Comparison of ENCODE assay signal across 21 cellular contexts in the genomic region with DNA sequence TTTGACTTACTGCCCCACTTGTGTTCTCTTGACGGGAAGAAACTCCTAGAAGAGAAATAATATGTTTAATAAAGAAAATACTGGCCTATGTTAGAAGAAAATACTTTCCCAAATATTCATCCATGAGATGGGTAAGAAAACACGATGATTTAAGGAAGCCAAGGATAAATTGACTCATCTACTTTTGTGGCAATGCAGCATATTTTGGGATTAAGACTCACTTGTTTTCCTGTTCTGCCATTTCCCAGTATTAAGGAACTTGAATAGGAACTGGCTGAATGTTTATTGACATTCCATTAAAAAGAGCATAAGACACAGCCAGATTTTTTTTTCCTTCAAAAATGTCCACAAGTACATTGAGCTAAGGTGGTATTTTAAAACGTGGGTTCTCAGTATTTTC. TPM values are rescaled to one million over a fixed set of nuclear protein-coding genes. Genes with fewer than 3 reads are reported as not detected.
DNase-seq lines count a peak whose midpoint lies in the region; ATAC-seq and TF ChIP-seq lines count a peak whose summit lies in the region.
"Had no signal": no experiment of that assay in that cellular context is flagged by ENCODE, and none has a peak within 500 bp of the region (broad histone marks: within the 10 kb centered on the region; RNA-seq: fewer than 3 reads in every experiment).

No MANE protein-coding gene starts in this region.

- H3K9ac ChIP-seq in GM23248 = no peak overlapping the region
- H3K9ac ChIP-seq: SK-N-SH had no signal

- H3K9me2 ChIP-seq in GM23248 (ENCODE audit: insufficient read depth) = no peaks in the 10 kb centered on the region
- H3K9me2 ChIP-seq: SK-N-SH had no signal

- no peaks in the 10 kb centered on the region for H3K79me2 ChIP-seq in GM23248 (ENCODE audit: insufficient read depth)

- no peak overlapping the region for H3K4me2 ChIP-seq in GM23248 (ENCODE audit: unreplicated experiment)
- H3K4me2 ChIP-seq: GM23338, SK-N-SH had no signal

- H3K27me3 Mint-ChIP-seq in stimulated activated naive CD8-positive, alpha-beta T cell treated with anti-CD3 and anti-CD28 coated beads, Interleukin-15, amount 100 ng/mL, for 72 hours = no peaks in the 10 kb centered on the region

- H3K9me3 ChIP-seq in GM23248 (ENCODE audit: low read depth) = no peaks in the 10 kb centered on the region

- peak; percentile 30 for DNase-seq in GM23248
- peak; percentile 1 for DNase-seq in amniotic stem cell (lab: John Stamatoyannopoulos, UW)
- peak; percentile 37 for DNase-seq in fibroblast of villous mesenchyme (ENCODE audit: low read depth)
- no peak for DNase-seq in stimulated activated naive CD8-positive, alpha-beta T cell treated with anti-CD3 and anti-CD28 coated beads, Interleukin-15, amount 100 ng/mL, for 72 hours
- DNase-seq in activated T-cell treated with anti-CD3 and anti-CD28 coated beads for 4 hours = no peak
- no peak for DNase-seq in islet precursor cell
- DNase-seq in NCI-H187 (lab: John Stamatoyannopoulos, UW) = no peak
- DNase-seq: DMS 273 treated with DMSO at 0.1 percent for 48 hours, DND-41, GDM1, Kasumi-1, NCI-H1105, NCI-H1694, SHP77, SK-N-SH had no signal

- no peak for ATAC-seq in stimulated activated naive CD8-positive, alpha-beta T cell treated with anti-CD3 and anti-CD28 coated beads, Interleukin-15, amount 100 ng/mL, for 72 hours
- ATAC-seq: GM12878, GM23338, HCT116 had no signal

- H3K4me3 Mint-ChIP-seq in stimulated activated naive CD8-positive, alpha-beta T cell treated with anti-CD3 and anti-CD28 coated beads, Interleukin-15, amount 100 ng/mL, for 72 hours = no peak overlapping the region
- H3K4me3 Mint-ChIP-seq: CD14-positive monocyte, GM23338 had no signal

- no peak overlapping the region for H3K27ac Mint-ChIP-seq in stimulated activated naive CD8-positive, alpha-beta T cell treated with anti-CD3 and anti-CD28 coated beads, Interleukin-15, amount 100 ng/mL, for 72 hours
- H3K27ac Mint-ChIP-seq: CD14-positive monocyte, GM23338 had no signal

- no peak for TF ChIP-seq CTCF in fibroblast of villous mesenchyme (IDR thresholded peaks at IDR 0.05; ENCODE audit: insufficient read depth, low read depth, low read length)

- WGBS in GM23248 (ENCODE audit: low coverage in 1 of 2, low lambda C conversion rate in 2 of 2, missing lambda C conversion rate in 2 of 2), 2 experiments = 66 to 73% methylated on average over 3 of the region's 3 CpGs

- H3K9me3 Mint-ChIP-seq in stimulated activated naive CD8-positive, alpha-beta T cell treated with anti-CD3 and anti-CD28 coated beads, Interleukin-15, amount 100 ng/mL, for 72 hours = peaks cover 4 to 7% of the 10 kb centered on the region in 2 donors

- no peak overlapping the region for H2AFZ ChIP-seq in GM23248
- H2AFZ ChIP-seq: GM23338 had no signal

- no peaks in the 10 kb centered on the region for H3F3A ChIP-seq in GM23248 (ENCODE audit: insufficient read depth)

- H3K36me3 ChIP-seq in GM23248 (ENCODE audit: low read depth) = no peaks in the 10 kb centered on the region

- in situ Hi-C loops in GM23248 (cut with MboI) = no loop called here

- H3K27me3 ChIP-seq in GM23248 (replicated peaks; ENCODE audit: insufficient read depth) = no peaks in the 10 kb centered on the region

- no peak overlapping the region for H3K4me3 ChIP-seq in GM23248
- H3K4me3 ChIP-seq in fibroblast of villous mesenchyme (ENCODE audit: low read depth, low read length) = no peak overlapping the region
- H3K4me3 ChIP-seq: GM12878, GM23338 had no signal

- no peaks in the 10 kb centered on the region for H3K4me1 ChIP-seq in GM23248 (ENCODE audit: insufficient read depth)

- H4K20me1 ChIP-seq in GM23248 (ENCODE audit: insufficient read depth) = no peaks in the 10 kb centered on the region

- no peak overlapping the region for H3K27ac ChIP-seq in GM23248

- H3K4me1 Mint-ChIP-seq in stimulated activated naive CD8-positive, alpha-beta T cell treated with anti-CD3 and anti-CD28 coated beads, Interleukin-15, amount 100 ng/mL, for 72 hours = no peaks in the 10 kb centered on the region
- H3K4me1 Mint-ChIP-seq: GM23338 had no signal

RNA-seq across cellular contexts. Expression of a gene that starts 10.9 kb away (rescaled TPM):
- 9.6 and 11.8 TPM in 2 replicates for total RNA-seq in GM23248 (2014; rRNA removed; shearing (Covaris generic))
- 6.5 TPM in 2 replicates for polyA plus RNA-seq in GM23248 (2016; fragmentation: Nextera tagmentation; extraction: Ambion mirVana)
- total RNA-seq in fibroblast of villous mesenchyme = 12.6 and 28.5 TPM in 2 replicates
- total RNA-seq: GM12878, NCI-H460, OCI-LY7 had no signal
- polyA plus RNA-seq: GM12878 had no signal

Comparison
In these comparisons a context has a peak if more than half of its experiments do, and no peak if none do; other contexts are left out.
1. DNase-seq: peak in GM23248 (single experiment), amniotic stem cell (single experiment) and fibroblast of villous mesenchyme (single experiment); none in stimulated activated naive CD8-positive, alpha-beta T cell treated with anti-CD3 and anti-CD28 coated beads, Interleukin-15, amount 100 ng/mL, for 72 hours (0 of 2), activated T-cell treated with anti-CD3 and anti-CD28 coated beads for 4 hours (single experiment), islet precursor cell (single experiment) and NCI-H187 (0 of 2).